26 cellular contexts compared by ENCODE assay signal in the genomic region with DNA sequence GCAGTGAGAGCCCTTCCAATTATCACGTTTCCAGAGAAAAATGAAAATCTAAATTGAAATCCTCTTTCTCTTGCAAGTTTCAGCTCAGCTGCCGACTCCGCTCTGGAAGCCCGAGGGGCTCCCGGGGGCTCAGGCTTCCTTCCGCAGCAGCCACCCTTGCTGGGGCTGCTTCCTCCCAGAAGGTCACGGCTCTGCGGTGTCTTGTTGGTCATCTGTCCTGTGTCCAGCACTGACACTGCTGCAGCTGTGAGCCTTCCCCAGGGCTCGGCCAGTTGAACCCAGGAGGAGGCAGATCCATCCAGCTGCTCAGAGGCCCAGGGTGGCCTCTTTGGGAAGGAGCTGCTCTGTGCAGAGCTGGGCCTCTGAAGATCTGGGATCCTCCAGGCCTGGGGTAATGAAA.
DNase-seq lines count a peak whose midpoint lies in the region; ATAC-seq and TF ChIP-seq lines count a peak whose summit lies in the region.
"Had no signal": no experiment of that assay in that cellular context is flagged by ENCODE, and none has a peak within 500 bp of the region (broad histone marks: within the 10 kb centered on the region; RNA-seq: fewer than 3 reads in every experiment).

No MANE protein-coding gene starts in this region.

- no peaks in the 10 kb centered on the region for H3K9me3 Mint-ChIP-seq in T-helper 1 cell treated with Interleukin-12 subunit alpha and Interleukin-12 subunit beta and Interleukin-4 antibody, amounts not matched to agents 30 μg/mL and 1 μg/mL, for 36 hours
- H3K9me3 Mint-ChIP-seq: stimulated activated naive CD8-positive, alpha-beta T cell treated with anti-CD3 and anti-CD28 coated beads, Interleukin-15, amount 100 ng/mL, for 72 hours had no signal

- H3K27ac Mint-ChIP-seq in T-helper 1 cell treated with Interleukin-12 subunit alpha and Interleukin-12 subunit beta and Interleukin-4 antibody, amounts not matched to agents 30 μg/mL and 1 μg/mL, for 36 hours, result peak overlapping the region; percentile 45

- no peaks in the 10 kb centered on the region for H3K36me3 ChIP-seq in KOPT-K1 (ENCODE audit: insufficient read depth, low read length)
- H3K36me3 ChIP-seq: prostate gland, upper lobe of left lung had no signal

- no peak for DNase-seq in T-helper 1 cell
- peak; percentile 64 for DNase-seq in coronary artery (ENCODE audit: low spot score)
- DNase-seq in stimulated activated CD8-positive, alpha-beta memory T cell treated with anti-CD3 and anti-CD28 coated beads, Interleukin-4, amount 100 ng/mL, for 48 hours, result peak; percentile 18
- DNase-seq in DMS53 treated with DMSO at 0.1 percent for 48 hours (lab: John Stamatoyannopoulos, UW; ENCODE audit: unreplicated experiment), result no peak
- DNase-seq in cerebellum (ENCODE audit: low spot score), result no peak
- DNase-seq: activated gamma-delta T cell; AML-193; anterior cingulate cortex; Caco-2; caudate nucleus; EL; HCEC 1CT; Kasumi-1; mesendoderm; NCI-H1092 treated with DMSO at 0.1 percent for 48 hours; NCI-H2029 treated with DMSO at 0.1 percent for 48 hours; NCI-H446 treated with DMSO at 0.1 percent for 48 hours; stimulated activated CD4-positive, alpha-beta T cell treated with anti-CD3 and anti-CD28 coated beads, Interleukin-2, amount 100 ng/mL, for 24 hours; stimulated activated naive CD8-positive, alpha-beta T cell treated with anti-CD3 and anti-CD28 coated beads, Interleukin-15, amount 100 ng/mL, for 72 hours had no signal

- TF ChIP-seq CTCF in coronary artery (IDR thresholded peaks at IDR 0.05), result no peak

- peak overlapping the region; percentile 92 for H3K27ac ChIP-seq in KOPT-K1 (ENCODE audit: low read depth, low read length, poor library complexity, severe bottlenecking)
- H3K27ac ChIP-seq in coronary artery, result no peak overlapping the region
- H3K27ac ChIP-seq: 22Rv1, prostate gland, upper lobe of left lung had no signal

- H3K4me1 Mint-ChIP-seq in T-helper 1 cell treated with Interleukin-12 subunit alpha and Interleukin-12 subunit beta and Interleukin-4 antibody, amounts not matched to agents 30 μg/mL and 1 μg/mL, for 36 hours (ENCODE audit: low read depth), result peaks cover 32% of the 10 kb centered on the region

- H3K4me3 Mint-ChIP-seq in T-helper 1 cell treated with Interleukin-12 subunit alpha and Interleukin-12 subunit beta and Interleukin-4 antibody, amounts not matched to agents 30 μg/mL and 1 μg/mL, for 36 hours, result no peak overlapping the region

- no peak for ATAC-seq in HG02623 (IDR thresholded peaks at IDR 0.05; ENCODE audit: unreplicated experiment)
- ATAC-seq: SK-N-SH treated with all-trans-retinoic acid at 6 μM for 48 hours; stimulated activated naive CD8-positive, alpha-beta T cell treated with anti-CD3 and anti-CD28 coated beads, Interleukin-15, amount 100 ng/mL, for 72 hours had no signal

- no peak overlapping the region for H3K4me3 ChIP-seq in coronary artery
- H3K4me3 ChIP-seq: prostate gland, upper lobe of left lung had no signal

- H3K36me3 Mint-ChIP-seq in T-helper 1 cell treated with Interleukin-12 subunit alpha and Interleukin-12 subunit beta and Interleukin-4 antibody, amounts not matched to agents 30 μg/mL and 1 μg/mL, for 36 hours (ENCODE audit: low read depth), result peaks cover 8% of the 10 kb centered on the region

- H3K9me3 ChIP-seq in KOPT-K1 (ENCODE audit: insufficient read depth, low read length, poor library complexity, severe bottlenecking), result no peaks in the 10 kb centered on the region
- H3K9me3 ChIP-seq: Caco-2, prostate gland, upper lobe of left lung had no signal

- H3K27me3 Mint-ChIP-seq in T-helper 1 cell treated with Interleukin-12 subunit alpha and Interleukin-12 subunit beta and Interleukin-4 antibody, amounts not matched to agents 30 μg/mL and 1 μg/mL, for 36 hours (ENCODE audit: low read depth), result peaks cover 30% of the 10 kb centered on the region

Comparison
In these comparisons a context has a peak if more than half of its experiments do, and no peak if none do; other contexts are left out.
1. DNase-seq: peak in coronary artery (single experiment) and stimulated activated CD8-positive, alpha-beta memory T cell treated with anti-CD3 and anti-CD28 coated beads, Interleukin-4, amount 100 ng/mL, for 48 hours (single experiment); none in T-helper 1 cell (0 of 5), DMS53 treated with DMSO at 0.1 percent for 48 hours (single experiment) and cerebellum (single experiment).